ENCODE assay signal across 11 cellular contexts in genomic region chr5:141522301-141522700, GRCh38. TPM values are rescaled to one million over a fixed set of nuclear protein-coding genes. Genes with fewer than 3 reads are reported as not detected.
DNase-seq lines count a peak whose midpoint lies in the region; ATAC-seq and TF ChIP-seq lines count a peak whose summit lies in the region.
"Had no signal": no experiment of that assay in that cellular context is flagged by ENCODE, and none has a peak within 500 bp of the region (broad histone marks: within the 10 kb centered on the region; RNA-seq: fewer than 3 reads in every experiment).

No MANE protein-coding gene starts in this region.

- peak overlapping the region; percentile 2; the same call in 1 of the 2 replicates for H2BK20ac ChIP-seq in IMR-90 (ENCODE audit: low read depth, low read length)

- H3K9ac ChIP-seq in IMR-90 (ENCODE audit: low read depth, low read length) = no peak overlapping the region

- no peak overlapping the region for H3K4me2 ChIP-seq in IMR-90 (ENCODE audit: low read depth, low read length)

- H3K18ac ChIP-seq in IMR-90 (ENCODE audit: low read depth, low read length) = no peak overlapping the region

- H3K79me1 ChIP-seq in IMR-90 (ENCODE audit: low read depth in 1 of 2, low read length in 2 of 2) = peaks cover 6 to 37% of the 10 kb centered on the region in 2 experiments; a peak in 3 of 4 replicates

- peaks cover 20 to 21% of the 10 kb centered on the region in 2 donors for H3K4me1 Mint-ChIP-seq in stimulated activated naive B cell treated with anti-CD40 and anti-IgM and Interleukin-4, amounts not matched to agents 10 μg/mL and 1 μg/mL and 100 μg/mL, for 72 hours

- peaks cover 32 to 77% of the 10 kb centered on the region in 2 donors for H3K36me3 Mint-ChIP-seq in stimulated activated naive B cell treated with anti-CD40 and anti-IgM and Interleukin-4, amounts not matched to agents 10 μg/mL and 1 μg/mL and 100 μg/mL, for 72 hours

- no peak for TF ChIP-seq CTCF in IMR-90 (conservative IDR thresholded peaks at IDR 0.05; ENCODE audit: low read depth, low read length)
- no peak for TF ChIP-seq CTCF in ovary (IDR thresholded peaks at IDR 0.05)

- POLR2A ChIA-PET in IMR-90 (lab: Charles Lee; ENCODE audit: unreplicated experiment) = no interaction called here

- dilution Hi-C loops in IMR-90 (cut with HindIII; ENCODE audit: low sequenced_read_pairs, unreplicated experiment) = no loop called here

- no peak overlapping the region for H2AK9ac ChIP-seq in IMR-90 (replicated peaks; ENCODE audit: low read depth, low read length, poor library complexity)

- H3K27ac Mint-ChIP-seq in stimulated activated naive B cell treated with anti-CD40 and anti-IgM and Interleukin-4, amounts not matched to agents 10 μg/mL and 1 μg/mL and 100 μg/mL, for 72 hours = peak overlapping the region; percentile 42
- H3K27ac Mint-ChIP-seq: activated naive CD8-positive, alpha-beta T cell treated with anti-CD3 and anti-CD28 coated beads, Interleukin-2, amount 10 ng/mL, durations not matched to agents 7 days and 5 days had no signal

- H3K4ac ChIP-seq in IMR-90 (ENCODE audit: low read depth, low read length) = peak overlapping the region; percentile 42; the same call in 1 of the 2 replicates

- H4K5ac ChIP-seq in IMR-90 (ENCODE audit: low read depth, low read length) = no peak overlapping the region

- no peak overlapping the region for H2AFZ ChIP-seq in IMR-90 (replicated peaks; ENCODE audit: low read length, poor library complexity)

- H3K27me3 Mint-ChIP-seq in stimulated activated naive B cell treated with anti-CD40 and anti-IgM and Interleukin-4, amounts not matched to agents 10 μg/mL and 1 μg/mL and 100 μg/mL, for 72 hours = no peaks in the 10 kb centered on the region
- H3K27me3 Mint-ChIP-seq: activated naive CD8-positive, alpha-beta T cell treated with anti-CD3 and anti-CD28 coated beads, Interleukin-2, amount 10 ng/mL, durations not matched to agents 7 days and 5 days had no signal

- no CpG with 5 or more reads among the region's 2 CpGs for WGBS in IMR-90 (ENCODE audit: extremely low coverage in 2 of 2, insufficient read length in 1 of 2), 2 experiments
- 43 to 58% (median 43%) methylated on average over 2 of the region's 2 CpGs for WGBS in ovary, 3 donors

- CTCF ChIA-PET in IMR-90 (lab: Yijun Ruan, JAX) = interaction anchor here (1.3 to 3.8 kb wide), 3 partner anchors 35 to 101 kb away, joined by 3 to 19 read pairs (median 6); partner anchors contain the start of gene PCDHGA11

- ATAC-seq in IMR-90 (ENCODE audit: low read depth) = no peak
- no peak for ATAC-seq in stimulated activated naive B cell treated with anti-CD40 and anti-IgM and Interleukin-4, amounts not matched to agents 10 μg/mL and 1 μg/mL and 100 μg/mL, for 72 hours (replicated peaks)
- no peak for ATAC-seq in GM18858 (IDR thresholded peaks at IDR 0.05; ENCODE audit: unreplicated experiment)

- H3K4me1 ChIP-seq in IMR-90 (ENCODE audit: control insufficient read depth, insufficient read depth, low read length) (peaks cover 37% of the 10 kb centered on the region), ovary (ENCODE audit: insufficient read depth) (no peaks in the 10 kb centered on the region)

- H3K9me1 ChIP-seq in IMR-90 (ENCODE audit: insufficient read depth, low read length) = peaks cover 19% of the 10 kb centered on the region

- H3K27ac ChIP-seq in IMR-90 (ENCODE audit: insufficient read depth, low read length) = no peak overlapping the region
- peak overlapping the region; percentile 56 for H3K27ac ChIP-seq in angular gyrus (ENCODE audit: low read depth, low read length)
- H3K27ac ChIP-seq in ovary = no peak overlapping the region

- H3K4me3 Mint-ChIP-seq in stimulated activated naive B cell treated with anti-CD40 and anti-IgM and Interleukin-4, amounts not matched to agents 10 μg/mL and 1 μg/mL and 100 μg/mL, for 72 hours = no peak overlapping the region
- H3K4me3 Mint-ChIP-seq: activated naive CD8-positive, alpha-beta T cell treated with anti-CD3 and anti-CD28 coated beads, Interleukin-2, amount 10 ng/mL, durations not matched to agents 7 days and 5 days had no signal

- H3K14ac ChIP-seq in IMR-90 (replicated peaks; ENCODE audit: low read depth, low read length) = no peak overlapping the region

- H3K56ac ChIP-seq in IMR-90 (ENCODE audit: extremely low read depth, insufficient read depth, low read length) = no peak overlapping the region

- H2BK15ac ChIP-seq in IMR-90 (ENCODE audit: low read depth, low read length) = peak overlapping the region; percentile 39; the same call in 1 of the 3 replicates

- TF ChIP-seq POLR2A in IMR-90 (IDR thresholded peaks at IDR 0.05; ENCODE audit: low read depth, low read length) (no peak), ovary (IDR thresholded peaks at IDR 0.05) (no peak)

- no TSS peak for BruUV-seq in IMR-90 (replicated peaks; lab: Mats Ljungman, UMichigan)

- no peak overlapping the region for H4K8ac ChIP-seq in IMR-90 (ENCODE audit: low read depth in 2 of 2, low read length in 2 of 2)

- TF ChIP-seq RAD21 in IMR-90 (IDR thresholded peaks at IDR 0.05; ENCODE audit: low read length) = no peak

- TF ChIP-seq EP300 in ovary (IDR thresholded peaks at IDR 0.05) = no peak

- intact Hi-C loops in IMR-90 (cut with micrococcal nuclease) = no loop called here
- intact Hi-C loops in ovary (cut with DNase I) = loop anchor here in 1 of 4 donors (10.0 kb wide), 1 partner anchor 108 kb away; the partner anchor contains the start of genes PCDHGA10 and PCDHGB7

- no peaks in the 10 kb centered on the region for H3K9me3 Mint-ChIP-seq in stimulated activated naive B cell treated with anti-CD40 and anti-IgM and Interleukin-4, amounts not matched to agents 10 μg/mL and 1 μg/mL and 100 μg/mL, for 72 hours
- H3K9me3 Mint-ChIP-seq: activated naive CD8-positive, alpha-beta T cell treated with anti-CD3 and anti-CD28 coated beads, Interleukin-2, amount 10 ng/mL, durations not matched to agents 7 days and 5 days had no signal

- H3K27me3 ChIP-seq in IMR-90 (ENCODE audit: control insufficient read depth, insufficient read depth, low read length) (no peaks in the 10 kb centered on the region), ovary (no peaks in the 10 kb centered on the region)

- H3K4me3 ChIP-seq in IMR-90 (ENCODE audit: insufficient read depth, low read depth, low read length) (no peak overlapping the region), ovary (no peak overlapping the region)

- no peaks in the 10 kb centered on the region for H4K20me1 ChIP-seq in IMR-90 (ENCODE audit: insufficient read depth, low read length)

- H3K23ac ChIP-seq in IMR-90 (ENCODE audit: low read depth, low read length) = no peak overlapping the region

- no peak overlapping the region for H2BK5ac ChIP-seq in IMR-90 (ENCODE audit: low read depth, low read length, poor library complexity, severe bottlenecking)

- no peak overlapping the region; the same call in 1 of the 2 replicates for H2AK5ac ChIP-seq in IMR-90 (ENCODE audit: low read depth, low read length)

- H2BK120ac ChIP-seq in IMR-90 (ENCODE audit: low read depth, low read length) = no peak overlapping the region; the same call in 1 of the 2 replicates

- no peak for DNase-seq in IMR-90
- DNase-seq in kidney tubule cell (ENCODE audit: low spot score) = peak; percentile 46
- DNase-seq in stimulated activated naive B cell treated with anti-CD40 and anti-IgM and Interleukin-4, amounts not matched to agents 10 μg/mL and 1 μg/mL and 100 μg/mL, for 72 hours = no peak
- no peak for DNase-seq in ovary
- DNase-seq in superior temporal gyrus (ENCODE audit: extremely low spot score) = no peak
- DNase-seq: activated naive CD8-positive, alpha-beta T cell treated with anti-CD3 and anti-CD28 coated beads, Interleukin-2, amount 10 ng/mL, durations not matched to agents 7 days and 5 days; DND-41; Kasumi-1; retina had no signal

- H3K36me3 ChIP-seq in IMR-90 (ENCODE audit: control insufficient read depth, insufficient read depth, low read length) (no peaks in the 10 kb centered on the region; the same call in 1 of the 2 replicates), ovary (no peaks in the 10 kb centered on the region)

- H3K9me3 ChIP-seq in IMR-90 (ENCODE audit: control insufficient read depth, insufficient read depth, low read length) (no peaks in the 10 kb centered on the region), ovary (no peaks in the 10 kb centered on the region)

- in situ Hi-C loops in IMR-90 (cut with MboI; ENCODE audit: low sequenced_read_pairs) = loop anchor here (5.0 kb wide), 1 partner anchor 45 kb away; the partner anchor contains the start of gene PCDHGC3

- no peak overlapping the region for H4K91ac ChIP-seq in IMR-90 (ENCODE audit: insufficient read depth, low read depth, low read length)

TF ChIP-seq in IMR-90, 13 proteins besides CTCF, POLR2A, EP300 and RAD21:
- no peak for TF ChIP-seq CHD1 (IDR thresholded peaks at IDR 0.05; ENCODE audit: low read depth, low read length)
- TF ChIP-seq CEBPB (IDR thresholded peaks at IDR 0.05; ENCODE audit: low read depth, low read length) = no peak
- no peak for TF ChIP-seq RFX5 (IDR thresholded peaks at IDR 0.05; ENCODE audit: low read depth, low read length)
- no peak for TF ChIP-seq MXI1 (IDR thresholded peaks at IDR 0.05; ENCODE audit: borderline replicate concordance, low read depth, low read length)
TF ChIP-seq in IMR-90: peak in this region for 0.

RNA-seq across cellular contexts. Expression of gene PCDHGC5, which starts 33.4 kb away (rescaled TPM):
- total RNA-seq in IMR-90 (2012; rRNA removed) = 2.5 and 2.9 TPM in 2 replicates
- polyA plus RNA-seq in IMR-90 (2012; rRNA removed) = 3.8 TPM in 2 replicates
- polyA plus RNA-seq in IMR-90 (2012; cell fraction: cytosol; rRNA removed) = 2.5 and 3.2 TPM in 2 replicates
- polyA plus RNA-seq in IMR-90 (2012; cell fraction: nucleus; rRNA removed; ENCODE audit: low replicate concordance) = 11.1 and 15.3 TPM in 2 replicates
- 1 to 10 TPM; 1.4 to 3.5 (median 2.0) TPM for total RNA-seq in ovary
- under 1 TPM; 0.19 to 0.48 TPM for polyA plus RNA-seq in ovary
- total RNA-seq: activated naive CD8-positive, alpha-beta T cell treated with anti-CD3 and anti-CD28 coated beads, Interleukin-2, amount 10 ng/mL, durations not matched to agents 7 days and 5 days had no signal

RNA-seq across cellular contexts. Expression of gene PCDHGC4, which starts 37.5 kb away (rescaled TPM):
- total RNA-seq in IMR-90 (2012; rRNA removed) (1.1 and 1.6 TPM in 2 replicates), ovary (1 to 10 TPM; 1.0 to 4.5 (median 2.4) TPM)
- polyA plus RNA-seq in IMR-90 (2012; rRNA removed) (0.60 and 0.65 TPM in 2 replicates), ovary (under 1 TPM; 0.22 to 0.32 TPM)
- 0.12 and 0.24 TPM in 2 replicates for polyA plus RNA-seq in IMR-90 (2012; cell fraction: cytosol; rRNA removed)
- polyA plus RNA-seq in IMR-90 (2012; cell fraction: nucleus; rRNA removed; ENCODE audit: low replicate concordance) = 4.4 and 5.1 TPM in 2 replicates
- total RNA-seq: activated naive CD8-positive, alpha-beta T cell treated with anti-CD3 and anti-CD28 coated beads, Interleukin-2, amount 10 ng/mL, durations not matched to agents 7 days and 5 days had no signal

RNA-seq across cellular contexts. Expression of gene PCDHGC3, which starts 46.5 kb away (rescaled TPM):
- total RNA-seq in IMR-90 (2012; rRNA removed) (21.1 and 21.9 TPM in 2 replicates), ovary (10 to 100 TPM; 19.6 to 85.3 (median 67.7) TPM)
- polyA plus RNA-seq in IMR-90 (2012; rRNA removed) (58.9 and 72.1 TPM in 2 replicates), ovary (10 to 100 TPM; 63.1 to 92.9 TPM)
- 70.3 and 79.6 TPM in 2 replicates for polyA plus RNA-seq in IMR-90 (2012; cell fraction: cytosol; rRNA removed)
- polyA plus RNA-seq in IMR-90 (2012; cell fraction: nucleus; rRNA removed; ENCODE audit: low replicate concordance) = 18.5 and 26.3 TPM in 2 replicates
- total RNA-seq: activated naive CD8-positive, alpha-beta T cell treated with anti-CD3 and anti-CD28 coated beads, Interleukin-2, amount 10 ng/mL, durations not matched to agents 7 days and 5 days had no signal
